In the genomic region with DNA sequence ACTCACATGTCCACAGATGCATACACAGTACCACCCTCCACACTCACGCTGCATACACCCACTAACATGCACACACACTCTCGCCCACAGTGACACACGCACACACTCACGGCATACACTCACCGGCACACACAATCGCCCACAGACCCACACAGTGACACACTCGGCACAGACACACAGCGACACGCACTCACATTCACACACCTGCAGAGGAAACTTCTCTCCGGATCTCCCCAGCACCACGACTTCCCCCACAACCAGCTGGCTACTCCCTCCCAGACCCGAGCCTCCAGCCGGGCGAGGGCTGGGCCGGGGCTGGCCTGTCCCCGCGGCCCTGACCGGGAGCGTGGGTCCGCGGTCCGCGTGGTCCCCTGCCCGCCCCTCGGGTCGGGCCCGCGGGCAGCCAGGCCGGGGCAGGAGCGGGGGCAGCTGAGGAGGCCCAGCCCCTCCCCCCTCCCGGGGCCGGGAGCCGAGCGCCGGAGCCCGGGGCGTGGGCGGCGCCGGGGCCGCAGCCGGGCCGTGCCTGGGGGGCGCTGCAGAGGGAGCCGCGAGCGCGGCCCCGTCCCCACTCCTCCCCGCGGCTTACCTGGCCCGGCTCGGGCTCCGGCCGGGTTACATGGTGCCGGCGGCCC, we compare ENCODE assay signal across 8 cellular contexts. TPM values are rescaled to one million over a fixed set of nuclear protein-coding genes. Genes with fewer than 3 reads are reported as not detected.
DNase-seq lines count a peak whose midpoint lies in the region; ATAC-seq and TF ChIP-seq lines count a peak whose summit lies in the region.

No MANE protein-coding gene starts in this region.

- H3K4me3 ChIP-seq in thoracic aorta: peak overlapping the region; percentile 62

- no peak for ATAC-seq in thoracic aorta (ENCODE audit: insufficient number of reproducible peaks, low FRiP score, low read depth)

- H3K27ac Mint-ChIP-seq in activated CD4-positive, alpha-beta memory T cell treated with anti-CD3 and anti-CD28 coated beads, Interleukin-2, amount 10 ng/mL, durations not matched to agents 7 days and 5 days: no peak overlapping the region
- H3K27ac Mint-ChIP-seq in immature natural killer cell: no peak overlapping the region

- POLR2A ChIA-PET in activated CD4-positive, alpha-beta memory T cell treated with anti-CD3 and anti-CD28 coated beads, Interleukin-2, amount 10 ng/mL, durations not matched to agents 7 days and 5 days (lab: Charles Lee): interaction anchor here (1.3 kb wide), 1 partner anchor 56 kb away, joined by 3 read pairs; the partner anchor contains the start of gene TMEM35B

- peaks cover 5% of the 10 kb centered on the region for H3K4me1 Mint-ChIP-seq in activated CD4-positive, alpha-beta memory T cell treated with anti-CD3 and anti-CD28 coated beads, Interleukin-2, amount 10 ng/mL, durations not matched to agents 7 days and 5 days
- peaks cover 13% of the 10 kb centered on the region in 2 donors for H3K4me1 Mint-ChIP-seq in immature natural killer cell

- no peak overlapping the region for H3K27ac ChIP-seq in thoracic aorta

- TF ChIP-seq CTCF in thoracic aorta (IDR thresholded peaks at IDR 0.05): no peak

- H3K27me3 ChIP-seq in thoracic aorta (replicated peaks; ENCODE audit: insufficient read depth): peaks cover 23% of the 10 kb centered on the region

- no peaks in the 10 kb centered on the region for H3K36me3 ChIP-seq in thoracic aorta

- peak; percentile 23 for DNase-seq in activated T-cell treated with anti-CD3 and anti-CD28 coated beads, Interleukin-2, amount 50 U/mL, for 1 hour
- no peak for DNase-seq in activated T-cell treated with anti-CD3 and anti-CD28 coated beads for 4 hours
- no peak for DNase-seq in activated CD4-positive, alpha-beta memory T cell treated with anti-CD3 and anti-CD28 coated beads, Interleukin-2, amount 10 ng/mL, durations not matched to agents 7 days and 5 days
- peak in 2 of 3 donors; percentile 5 to 10 for DNase-seq in immature natural killer cell
- no peak for DNase-seq in thoracic aorta (ENCODE audit: low spot score)
- no peak for DNase-seq in ureter (ENCODE audit: low spot score)
- no peak for DNase-seq in GM03348 (ENCODE audit: low spot score)
- no peak for DNase-seq in AML-193 (lab: John Stamatoyannopoulos, UW)

- H3K9me3 ChIP-seq in thoracic aorta: no peaks in the 10 kb centered on the region

- CTCF ChIA-PET in activated CD4-positive, alpha-beta memory T cell treated with anti-CD3 and anti-CD28 coated beads, Interleukin-2, amount 10 ng/mL, durations not matched to agents 7 days and 5 days (lab: Charles Lee): no interaction called here

- peaks cover 62% of the 10 kb centered on the region for H3K27me3 Mint-ChIP-seq in activated CD4-positive, alpha-beta memory T cell treated with anti-CD3 and anti-CD28 coated beads, Interleukin-2, amount 10 ng/mL, durations not matched to agents 7 days and 5 days
- H3K27me3 Mint-ChIP-seq in immature natural killer cell (ENCODE audit: low read depth in 3 of 3): peaks cover 12 to 36% (median 18%) of the 10 kb centered on the region in 3 donors

- H3K4me1 ChIP-seq in thoracic aorta (ENCODE audit: control insufficient read depth in 1 of 2, low read depth in 2 of 2): peaks cover 4 to 14% of the 10 kb centered on the region in 2 donors

- peak overlapping the region; percentile 64 for H3K4me3 Mint-ChIP-seq in activated CD4-positive, alpha-beta memory T cell treated with anti-CD3 and anti-CD28 coated beads, Interleukin-2, amount 10 ng/mL, durations not matched to agents 7 days and 5 days
- H3K4me3 Mint-ChIP-seq in immature natural killer cell: peak overlapping the region; percentile 83 to 89 (median 85)

- H3K36me3 Mint-ChIP-seq in activated CD4-positive, alpha-beta memory T cell treated with anti-CD3 and anti-CD28 coated beads, Interleukin-2, amount 10 ng/mL, durations not matched to agents 7 days and 5 days (ENCODE audit: low read depth): peaks cover 5% of the 10 kb centered on the region
- peaks cover 0 to 4% (median 3%) of the 10 kb centered on the region in 3 donors for H3K36me3 Mint-ChIP-seq in immature natural killer cell

- H3K9me3 Mint-ChIP-seq in activated CD4-positive, alpha-beta memory T cell treated with anti-CD3 and anti-CD28 coated beads, Interleukin-2, amount 10 ng/mL, durations not matched to agents 7 days and 5 days: no peaks in the 10 kb centered on the region
- peaks cover 0 to 8% (median 0%) of the 10 kb centered on the region in 6 donors for H3K9me3 Mint-ChIP-seq in immature natural killer cell

RNA-seq across cellular contexts. Expression of gene DLGAP3, which starts 0.5 kb away (rescaled TPM):
- total RNA-seq in activated CD4-positive, alpha-beta memory T cell treated with anti-CD3 and anti-CD28 coated beads, Interleukin-2, amount 10 ng/mL, durations not matched to agents 7 days and 5 days: under 1 TPM; 0.55 to 0.88 TPM
- polyA plus RNA-seq in immature natural killer cell: under 1 TPM in 1 of 3 donors, not detected in 2; 0.10 TPM
- total RNA-seq in thoracic aorta: under 1 TPM; 0.14 to 0.21 TPM
- total RNA-seq in ureter: 0.26 TPM

RNA-seq across cellular contexts. Expression of gene TMEM35B, which starts 56.2 kb away (rescaled TPM):
- 10 to 100 TPM; 38.7 to 42.4 TPM for total RNA-seq in activated CD4-positive, alpha-beta memory T cell treated with anti-CD3 and anti-CD28 coated beads, Interleukin-2, amount 10 ng/mL, durations not matched to agents 7 days and 5 days
- 100 to 1,000 TPM; 124 to 214 (median 186) TPM for polyA plus RNA-seq in immature natural killer cell
- total RNA-seq in thoracic aorta (10 to 100 TPM; 44.5 to 47.3 TPM), ureter (29.6 TPM)

Comparison
In these comparisons a context has a peak if more than half of its experiments do, and no peak if none do; other contexts are left out.
1. DNase-seq: peak in activated T-cell treated with anti-CD3 and anti-CD28 coated beads, Interleukin-2, amount 50 U/mL, for 1 hour (single experiment) and immature natural killer cell (2 of 3); none in activated T-cell treated with anti-CD3 and anti-CD28 coated beads for 4 hours (single experiment), activated CD4-positive, alpha-beta memory T cell treated with anti-CD3 and anti-CD28 coated beads, Interleukin-2, amount 10 ng/mL, durations not matched to agents 7 days and 5 days (single experiment), thoracic aorta (single experiment), ureter (single experiment), GM03348 (single experiment) and AML-193 (0 of 2).